In genomic region chr2:29786361-29786760, GRCh38 we compare ENCODE assay signal across 19 cellular contexts.
"Had no signal": no experiment of that assay in that cellular context is flagged by ENCODE, and none has a peak within 500 bp of the region (broad histone marks: within the 10 kb centered on the region; RNA-seq: fewer than 3 reads in every experiment).

No MANE protein-coding gene starts in this region.

- H3K9me3 ChIP-seq: right lobe of liver, upper lobe of right lung had no signal

- ATAC-seq: activated CD8-positive, alpha-beta T cell treated with anti-CD3 and anti-CD28 coated beads for 36 hours; activated T-helper 17 cell treated with anti-CD3 and anti-CD28 coated beads, Interleukin-2, amount 50 U/mL, for 72 hours; foreskin keratinocyte; right lobe of liver; stimulated activated memory B cell treated with anti-CD40 and anti-IgM and Interleukin-4, amounts not matched to agents 10 μg/mL and 1 μg/mL and 100 μg/mL, for 72 hours; upper lobe of right lung had no signal

- DNase-seq: activated CD4-positive, alpha-beta T cell treated with anti-CD3 and anti-CD28 coated beads, Interleukin-2, amount 10 ng/mL, durations not matched to agents 24 days and 14 days; activated CD4-positive, CD25-positive, alpha-beta regulatory T cell; activated CD8-positive, alpha-beta T cell treated with anti-CD3 and anti-CD28 coated beads for 36 hours; activated naive CD4-positive, alpha-beta T cell; activated naive CD8-positive, alpha-beta T cell treated with anti-CD3 and anti-CD28 coated beads, Interleukin-2, amount 10 ng/mL, durations not matched to agents 7 days and 5 days; activated T-cell treated with anti-CD3 and anti-CD28 coated beads, Interleukin-2, amount 50 U/mL, for 1 hour; amygdala; foreskin keratinocyte; hippocampal formation; right lobe of liver; stimulated activated CD4-positive, alpha-beta T cell treated with anti-CD3 and anti-CD28 coated beads, Interleukin-4, amount 100 ng/mL, for 4 hours; T-helper 9 cell; upper lobe of right lung had no signal

- H3K4me1 ChIP-seq: foreskin keratinocyte, parathyroid adenoma, right lobe of liver, upper lobe of right lung had no signal

- H3K27ac ChIP-seq: epithelial cell of prostate, foreskin keratinocyte, parathyroid adenoma, right lobe of liver, upper lobe of right lung had no signal

- H3K36me3 ChIP-seq: right lobe of liver, upper lobe of right lung had no signal

- H3K4me3 ChIP-seq: lung, right lobe of liver, smooth muscle cell, upper lobe of right lung had no signal

- H3K27me3 ChIP-seq: right lobe of liver, upper lobe of right lung had no signal
